ENCODE assay signal across 11 cellular contexts in the genomic region with DNA sequence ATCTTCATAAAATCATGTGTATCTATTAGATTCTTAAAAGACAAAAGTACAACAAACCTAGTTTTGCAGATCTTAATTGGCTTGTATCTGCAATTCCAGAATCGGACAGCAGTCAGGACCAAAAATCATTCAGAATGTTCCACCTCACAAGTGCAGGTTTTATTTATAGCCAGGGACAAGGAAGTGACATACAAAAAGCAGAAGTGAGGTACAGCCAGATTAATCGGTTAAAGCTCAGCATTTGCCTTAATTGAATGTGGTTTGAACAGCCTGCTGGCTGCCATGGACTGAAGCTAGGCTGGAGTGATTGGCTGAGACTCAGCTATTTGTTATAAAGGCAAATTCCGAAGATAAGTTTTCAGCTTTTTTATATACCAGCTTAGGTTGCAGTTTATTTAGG.
DNase-seq lines count a peak whose midpoint lies in the region; ATAC-seq and TF ChIP-seq lines count a peak whose summit lies in the region.
"Had no signal": no experiment of that assay in that cellular context is flagged by ENCODE, and none has a peak within 500 bp of the region (broad histone marks: within the 10 kb centered on the region; RNA-seq: fewer than 3 reads in every experiment).

No MANE protein-coding gene starts in this region.

- H3K4me3 Mint-ChIP-seq in HFFc6, result no peak overlapping the region
- H3K4me3 Mint-ChIP-seq: activated naive CD4-positive, alpha-beta T cell treated with anti-CD3 and anti-CD28 coated beads, Interleukin-2, amount 50 U/mL, for 24 hours had no signal

- no peaks in the 10 kb centered on the region for H3K4me1 Mint-ChIP-seq in HFFc6 (ENCODE audit: low read depth)
- H3K4me1 Mint-ChIP-seq: activated naive CD4-positive, alpha-beta T cell treated with anti-CD3 and anti-CD28 coated beads, Interleukin-2, amount 50 U/mL, for 24 hours had no signal

- no peaks in the 10 kb centered on the region for H3K36me3 Mint-ChIP-seq in HFFc6 (ENCODE audit: low read depth)
- H3K36me3 Mint-ChIP-seq: activated naive CD4-positive, alpha-beta T cell treated with anti-CD3 and anti-CD28 coated beads, Interleukin-2, amount 50 U/mL, for 24 hours had no signal

- no peak for TF ChIP-seq CTCF in GM12865 (IDR thresholded peaks at IDR 0.05; ENCODE audit: insufficient read depth, low read depth, low read length, missing control alignments)
- TF ChIP-seq CTCF in HFFc6 (IDR thresholded peaks at IDR 0.05), result no peak

- ATAC-seq in GM21367 (IDR thresholded peaks at IDR 0.05; ENCODE audit: unreplicated experiment) (peak; percentile 82), HG03135 (IDR thresholded peaks at IDR 0.05; ENCODE audit: unreplicated experiment) (peak; percentile 99)

- H3K27ac Mint-ChIP-seq in HFFc6, result no peak overlapping the region
- H3K27ac Mint-ChIP-seq: activated naive CD4-positive, alpha-beta T cell treated with anti-CD3 and anti-CD28 coated beads, Interleukin-2, amount 50 U/mL, for 24 hours had no signal

- H3K9me3 Mint-ChIP-seq in HFFc6, result no peaks in the 10 kb centered on the region; the same call in 1 of the 2 replicates
- H3K9me3 Mint-ChIP-seq: activated naive CD4-positive, alpha-beta T cell treated with anti-CD3 and anti-CD28 coated beads, Interleukin-2, amount 50 U/mL, for 24 hours had no signal

- peak; percentile 4 for DNase-seq in GM12865 (ENCODE audit: low read depth)
- peak; percentile 87 for DNase-seq in OCI-M1 (lab: John Stamatoyannopoulos, UW)
- DNase-seq in DMS79 (lab: John Stamatoyannopoulos, UW), result no peak
- DNase-seq in NCI-H187 treated with DMSO at 0.1 percent for 48 hours (lab: John Stamatoyannopoulos, UW), result no peak
- DNase-seq in HFFc6, result no peak
- DNase-seq in activated CD4-positive, alpha-beta T cell treated with anti-CD3 and anti-CD28 coated beads for 4 hours, result no peak
- DNase-seq: kidney glomerular epithelial cell, T1000 had no signal

- H3K4me3 ChIP-seq in GM12865 (ENCODE audit: low read depth, low read length), result no peak overlapping the region

- no peaks in the 10 kb centered on the region; the same call in 1 of the 2 replicates for H3K27me3 Mint-ChIP-seq in HFFc6 (ENCODE audit: insufficient read depth)
- H3K27me3 Mint-ChIP-seq: activated naive CD4-positive, alpha-beta T cell treated with anti-CD3 and anti-CD28 coated beads, Interleukin-2, amount 50 U/mL, for 24 hours had no signal

Comparison
In these comparisons a context has a peak if more than half of its experiments do, and no peak if none do; other contexts are left out.
1. DNase-seq: peak in GM12865 (single experiment) and OCI-M1 (single experiment); none in DMS79 (single experiment), NCI-H187 treated with DMSO at 0.1 percent for 48 hours (single experiment), HFFc6 (single experiment) and activated CD4-positive, alpha-beta T cell treated with anti-CD3 and anti-CD28 coated beads for 4 hours (0 of 2).